Comparison of ENCODE assay signal across 13 cellular contexts in the genomic region with DNA sequence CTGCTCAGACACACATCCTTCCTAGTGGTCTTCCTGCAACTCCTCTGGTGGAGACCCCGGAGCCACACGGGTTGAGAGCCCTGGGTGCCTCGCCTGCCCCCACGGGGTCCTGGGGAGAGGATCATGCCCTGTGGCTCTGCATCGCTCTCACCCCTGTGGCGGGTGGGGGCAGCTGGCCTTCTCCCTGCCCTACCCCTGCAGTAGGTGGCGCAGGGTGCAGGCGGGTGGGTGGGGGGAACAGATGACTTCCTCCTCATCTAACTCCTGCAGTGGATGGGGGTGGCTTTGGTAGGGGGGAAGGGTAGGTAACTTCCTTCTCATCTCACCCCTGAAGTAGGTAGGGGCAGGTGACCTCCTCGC. TPM values are rescaled to one million over a fixed set of nuclear protein-coding genes. Genes with fewer than 3 reads are reported as not detected.
DNase-seq lines count a peak whose midpoint lies in the region; ATAC-seq, FAIRE-seq and TF ChIP-seq lines count a peak whose summit lies in the region.
"Had no signal": no experiment of that assay in that cellular context is flagged by ENCODE, and none has a peak within 500 bp of the region (broad histone marks: within the 10 kb centered on the region; RNA-seq: fewer than 3 reads in every experiment).

No MANE protein-coding gene starts in this region.

- 89 to 100% (median 95%) methylated on average over 1 to 9 of the region's 9 CpGs for WGBS in stomach, 5 donors
- WGBS in lower leg skin, 2 donors: 91 to 98% methylated on average over 4 to 9 of the region's 9 CpGs

- no peak for TF ChIP-seq EP300 in stomach (IDR thresholded peaks at IDR 0.05)

- no peak for TF ChIP-seq CTCF in RWPE1 (conservative IDR thresholded peaks at IDR 0.05; ENCODE audit: low read depth)
- TF ChIP-seq CTCF in kidney (IDR thresholded peaks at IDR 0.05; ENCODE audit: borderline replicate concordance, extremely low read depth, insufficient read depth): no peak
- no peak for TF ChIP-seq CTCF in stomach (IDR thresholded peaks at IDR 0.05)
- TF ChIP-seq CTCF in mesothelial cell of epicardium (IDR thresholded peaks at IDR 0.05; ENCODE audit: unreplicated experiment): no peak
- TF ChIP-seq CTCF in lower leg skin (IDR thresholded peaks at IDR 0.05): no peak

- no peaks in the 10 kb centered on the region for H3K9me3 ChIP-seq in kidney (ENCODE audit: control insufficient read depth in 1 of 2, low read length in 2 of 2)
- no peaks in the 10 kb centered on the region for H3K9me3 ChIP-seq in stomach
- H3K9me3 ChIP-seq: SJCRH30 had no signal

- no peaks in the 10 kb centered on the region for H3K9me3 Mint-ChIP-seq in mesothelial cell of epicardium
- H3K9me3 Mint-ChIP-seq: activated T-cell treated with anti-CD3 and anti-CD28 coated beads, Interleukin-2, amount 50 U/mL, for 24 hours; GM23338 had no signal

- TF ChIP-seq POLR2A in stomach (IDR thresholded peaks at IDR 0.05) (no peak), lower leg skin (IDR thresholded peaks at IDR 0.05) (no peak)

- intact Hi-C loops in kidney (cut with DNase I): no loop called here
- intact Hi-C loops in stomach (cut with DNase I; ENCODE audit: low total_unique reads): no loop called here
- intact Hi-C loops in lower leg skin (cut with DNase I; ENCODE audit: low total_unique reads): no loop called here

- H3K4me1 ChIP-seq in kidney (ENCODE audit: control insufficient read depth in 1 of 2, insufficient read depth in 1 of 2, low read depth in 1 of 2, low read length in 2 of 2) (peaks cover 11 to 21% of the 10 kb centered on the region in 2 donors), stomach (peaks cover 18 to 88% (median 52%) of the 10 kb centered on the region in 4 donors)
- H3K4me1 ChIP-seq: SJCRH30 had no signal

- ATAC-seq in GM18511 (IDR thresholded peaks at IDR 0.05; ENCODE audit: unreplicated experiment) (peak; percentile 1), GM21786 (IDR thresholded peaks at IDR 0.05; ENCODE audit: unreplicated experiment) (no peak)
- ATAC-seq: GM23338 had no signal

- H3K4me3 ChIP-seq in kidney (ENCODE audit: low read length in 2 of 2) (no peak overlapping the region), stomach (no peak overlapping the region), lower leg skin (ENCODE audit: low read depth, poor library complexity, severe bottlenecking) (no peak overlapping the region)
- H3K4me3 ChIP-seq: GM23338, SJCRH30 had no signal

- no peaks in the 10 kb centered on the region for H3K27me3 ChIP-seq in stomach
- H3K27me3 ChIP-seq: SJCRH30 had no signal

- peaks cover 72% of the 10 kb centered on the region for H3K4me1 Mint-ChIP-seq in mesothelial cell of epicardium
- H3K4me1 Mint-ChIP-seq: GM23338 had no signal

- no peaks in the 10 kb centered on the region for H3K36me3 Mint-ChIP-seq in mesothelial cell of epicardium

- H3K9ac ChIP-seq in kidney (ENCODE audit: low read length in 2 of 2): no peak overlapping the region

- H3K27ac Mint-ChIP-seq in mesothelial cell of epicardium: no peak overlapping the region
- H3K27ac Mint-ChIP-seq: GM23338 had no signal

- CTCF ChIA-PET in RWPE1 (lab: Yijun Ruan, JAX): no interaction called here

- no peak overlapping the region for H3K4me3 Mint-ChIP-seq in mesothelial cell of epicardium
- H3K4me3 Mint-ChIP-seq: GM23338 had no signal

- no peaks in the 10 kb centered on the region for H3K27me3 Mint-ChIP-seq in mesothelial cell of epicardium (ENCODE audit: low read depth)
- H3K27me3 Mint-ChIP-seq: activated T-cell treated with anti-CD3 and anti-CD28 coated beads, Interleukin-2, amount 50 U/mL, for 24 hours had no signal

- H3K27ac ChIP-seq in RWPE1: peak overlapping the region; percentile 18; the same call in 1 of the 2 replicates
- peak overlapping the region; percentile 17 to 66 for H3K27ac ChIP-seq in kidney (ENCODE audit: low read depth in 2 of 2, low read length in 2 of 2)
- peak overlapping the region; percentile 5 to 84 (median 83) for H3K27ac ChIP-seq in stomach
- H3K27ac ChIP-seq: SJCRH30 had no signal

- H3K36me3 ChIP-seq in kidney (ENCODE audit: control insufficient read depth in 1 of 2, insufficient read depth in 2 of 2, low read length in 2 of 2): no peaks in the 10 kb centered on the region
- no peaks in the 10 kb centered on the region for H3K36me3 ChIP-seq in stomach
- H3K36me3 ChIP-seq: SJCRH30 had no signal

- no peak for FAIRE-seq in kidney (lab: Jason Lieb, UNC)

- POLR2A ChIA-PET in RWPE1 (lab: Yijun Ruan, JAX; ENCODE audit: low non-redundant PET): no interaction called here

- DNase-seq in RWPE1 (ENCODE audit: low spot score) (no peak), kidney (no peak), stomach (no peak), mesothelial cell of epicardium (ENCODE audit: low spot score in 2 of 2, unreplicated experiment in 2 of 2) (no peak), lower leg skin (ENCODE audit: low spot score in 2 of 2) (no peak)
- DNase-seq: activated T-cell treated with anti-CD3 and anti-CD28 coated beads, Interleukin-2, amount 50 U/mL, for 24 hours; central memory CD4-positive, alpha-beta T cell; NCI-H1105; SJCRH30; stimulated activated CD4-positive, alpha-beta T cell treated with anti-CD3 and anti-CD28 coated beads, Interleukin-15, amount 100 ng/mL, for 24 hours had no signal

RNA-seq across cellular contexts. Expression of a gene that starts 38.6 kb away (rescaled TPM):
- total RNA-seq in kidney: 31.3 TPM
- 7.0 TPM for polyA plus RNA-seq in kidney (ENCODE audit: insufficient read depth, low read depth, low replicate concordance)
- total RNA-seq in stomach: 10 to 100 TPM in 3 of 5 donors, 1 to 10 TPM in 2; 7.0 to 21.0 (median 14.8) TPM
- 1 to 10 TPM; 4.2 to 7.0 (median 5.0) TPM for polyA plus RNA-seq in stomach
- total RNA-seq in mesothelial cell of epicardium: 48.6 to 50.6 TPM (median 50.0 TPM) in 3 replicates
- 10 to 100 TPM; 14.1 to 23.3 (median 17.6) TPM for total RNA-seq in lower leg skin

RNA-seq across cellular contexts. Expression of a gene that starts 40.2 kb away (rescaled TPM):
- 36.8 TPM for total RNA-seq in kidney
- polyA plus RNA-seq in kidney (ENCODE audit: insufficient read depth, low read depth, low replicate concordance): 21.1 TPM
- total RNA-seq in stomach: 10 to 100 TPM; 10.4 to 45.5 (median 19.3) TPM
- 10 to 100 TPM in 2 of 3 donors, 1 to 10 TPM in 1; 9.9 to 13.8 (median 10.6) TPM for polyA plus RNA-seq in stomach
- 47.0 to 52.6 TPM (median 52.1 TPM) in 3 replicates for total RNA-seq in mesothelial cell of epicardium
- total RNA-seq in lower leg skin: 10 to 100 TPM; 11.7 to 29.3 (median 24.2) TPM

Comparison
In these comparisons a context has a peak if more than half of its experiments do, and no peak if none do; other contexts are left out.
1. H3K27ac ChIP-seq: peak in every context shown above with its lines; median percentile 83 in stomach; 42 in kidney; 18 in RWPE1.